ENCODE assay signal across 1 cellular context in the genomic region with DNA sequence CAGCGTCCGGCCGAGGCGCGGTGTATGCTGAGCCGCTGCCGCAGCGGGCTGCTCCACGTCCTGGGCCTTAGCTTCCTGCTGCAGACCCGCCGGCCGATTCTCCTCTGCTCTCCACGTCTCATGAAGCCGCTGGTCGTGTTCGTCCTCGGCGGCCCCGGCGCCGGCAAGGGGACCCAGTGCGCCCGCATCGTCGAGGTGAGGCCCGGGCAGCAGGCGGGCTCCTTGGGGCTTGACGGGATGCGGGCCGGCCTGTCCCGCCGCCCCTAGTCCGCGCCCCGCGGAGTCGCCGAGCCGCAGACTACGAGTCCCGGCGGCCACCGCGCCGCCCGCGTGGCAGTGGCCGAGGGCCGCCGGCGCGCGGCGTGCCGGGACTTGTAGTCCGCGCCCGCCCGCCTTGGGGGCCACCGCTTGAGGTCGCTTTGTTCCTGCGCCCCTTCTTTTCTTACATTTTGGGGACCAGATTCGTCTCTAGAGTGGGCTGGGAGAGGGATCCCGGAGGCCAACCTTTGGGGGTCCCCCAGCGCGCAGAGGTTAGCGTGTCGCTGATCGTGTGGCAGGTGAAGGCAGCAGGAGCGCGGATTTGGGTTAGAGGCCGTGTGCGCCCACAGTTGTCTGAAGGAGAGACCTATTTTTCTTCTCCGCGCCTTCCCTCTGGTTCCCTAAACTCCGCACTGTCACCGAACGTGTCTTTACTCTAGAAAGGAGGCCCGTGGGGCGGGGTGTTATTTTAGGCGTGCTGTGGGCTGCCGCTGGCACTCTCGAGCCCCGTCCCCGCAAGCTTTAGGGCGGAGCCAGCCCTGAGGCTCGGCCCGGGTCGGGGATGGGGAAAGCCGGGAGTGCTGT.
TF ChIP-seq lines count a peak whose summit lies in the region.

No MANE protein-coding gene starts in this region.

TF ChIP-seq in WTC11, 78 proteins besides CTCF, POLR2A, EP300 and RAD21 (continued from another document):
- TF ChIP-seq ZNF263 (CRISPR knock-in tag; IDR thresholded peaks at IDR 0.05; ENCODE audit: low read depth) = no peak
- TF ChIP-seq, protein P1, sequence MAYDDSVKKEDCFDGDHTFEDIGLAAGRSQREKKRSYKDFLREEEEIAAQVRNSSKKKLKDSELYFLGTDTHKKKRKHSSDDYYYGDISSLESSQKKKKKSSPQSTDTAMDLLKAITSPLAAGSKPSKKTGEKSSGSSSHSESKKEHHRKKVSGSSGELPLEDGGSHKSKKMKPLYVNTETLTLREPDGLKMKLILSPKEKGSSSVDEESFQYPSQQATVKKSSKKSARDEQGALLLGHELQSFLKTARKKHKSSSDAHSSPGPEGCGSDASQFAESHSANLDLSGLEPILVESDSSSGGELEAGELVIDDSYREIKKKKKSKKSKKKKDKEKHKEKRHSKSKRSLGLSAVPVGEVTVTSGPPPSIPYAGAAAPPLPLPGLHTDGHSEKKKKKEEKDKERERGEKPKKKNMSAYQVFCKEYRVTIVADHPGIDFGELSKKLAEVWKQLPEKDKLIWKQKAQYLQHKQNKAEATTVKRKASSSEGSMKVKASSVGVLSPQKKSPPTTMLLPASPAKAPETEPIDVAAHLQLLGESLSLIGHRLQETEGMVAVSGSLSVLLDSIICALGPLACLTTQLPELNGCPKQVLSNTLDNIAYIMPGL (CRISPR knock-in tag; IDR thresholded peaks at IDR 0.05) = no peak
- no peak for TF ChIP-seq ZNF232 (CRISPR knock-in tag; IDR thresholded peaks at IDR 0.05)
- TF ChIP-seq, protein P2, sequence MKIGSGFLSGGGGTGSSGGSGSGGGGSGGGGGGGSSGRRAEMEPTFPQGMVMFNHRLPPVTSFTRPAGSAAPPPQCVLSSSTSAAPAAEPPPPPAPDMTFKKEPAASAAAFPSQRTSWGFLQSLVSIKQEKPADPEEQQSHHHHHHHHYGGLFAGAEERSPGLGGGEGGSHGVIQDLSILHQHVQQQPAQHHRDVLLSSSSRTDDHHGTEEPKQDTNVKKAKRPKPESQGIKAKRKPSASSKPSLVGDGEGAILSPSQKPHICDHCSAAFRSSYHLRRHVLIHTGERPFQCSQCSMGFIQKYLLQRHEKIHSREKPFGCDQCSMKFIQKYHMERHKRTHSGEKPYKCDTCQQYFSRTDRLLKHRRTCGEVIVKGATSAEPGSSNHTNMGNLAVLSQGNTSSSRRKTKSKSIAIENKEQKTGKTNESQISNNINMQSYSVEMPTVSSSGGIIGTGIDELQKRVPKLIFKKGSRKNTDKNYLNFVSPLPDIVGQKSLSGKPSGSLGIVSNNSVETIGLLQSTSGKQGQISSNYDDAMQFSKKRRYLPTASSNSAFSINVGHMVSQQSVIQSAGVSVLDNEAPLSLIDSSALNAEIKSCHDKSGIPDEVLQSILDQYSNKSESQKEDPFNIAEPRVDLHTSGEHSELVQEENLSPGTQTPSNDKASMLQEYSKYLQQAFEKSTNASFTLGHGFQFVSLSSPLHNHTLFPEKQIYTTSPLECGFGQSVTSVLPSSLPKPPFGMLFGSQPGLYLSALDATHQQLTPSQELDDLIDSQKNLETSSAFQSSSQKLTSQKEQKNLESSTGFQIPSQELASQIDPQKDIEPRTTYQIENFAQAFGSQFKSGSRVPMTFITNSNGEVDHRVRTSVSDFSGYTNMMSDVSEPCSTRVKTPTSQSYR (CRISPR knock-in tag; IDR thresholded peaks at IDR 0.05) = no peak
- TF ChIP-seq, protein P3, sequence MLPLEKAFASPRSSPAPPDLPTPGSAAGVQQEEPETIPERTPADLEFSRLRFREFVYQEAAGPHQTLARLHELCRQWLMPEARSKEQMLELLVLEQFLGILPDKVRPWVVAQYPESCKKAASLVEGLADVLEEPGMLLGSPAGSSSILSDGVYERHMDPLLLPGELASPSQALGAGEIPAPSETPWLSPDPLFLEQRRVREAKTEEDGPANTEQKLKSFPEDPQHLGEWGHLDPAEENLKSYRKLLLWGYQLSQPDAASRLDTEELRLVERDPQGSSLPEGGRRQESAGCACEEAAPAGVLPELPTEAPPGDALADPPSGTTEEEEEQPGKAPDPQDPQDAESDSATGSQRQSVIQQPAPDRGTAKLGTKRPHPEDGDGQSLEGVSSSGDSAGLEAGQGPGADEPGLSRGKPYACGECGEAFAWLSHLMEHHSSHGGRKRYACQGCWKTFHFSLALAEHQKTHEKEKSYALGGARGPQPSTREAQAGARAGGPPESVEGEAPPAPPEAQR (CRISPR knock-in tag; IDR thresholded peaks at IDR 0.05) = no peak
- no peak for TF ChIP-seq KAT7 (CRISPR knock-in tag; IDR thresholded peaks at IDR 0.05; ENCODE audit: borderline replicate concordance)
- TF ChIP-seq FOXP1 (CRISPR knock-in tag; IDR thresholded peaks at IDR 0.05; ENCODE audit: borderline replicate concordance) = peak; percentile 59; the same call in 1 of the 2 replicates
- no peak for TF ChIP-seq NR1H2 (CRISPR knock-in tag; IDR thresholded peaks at IDR 0.05)
- TF ChIP-seq, protein P4, sequence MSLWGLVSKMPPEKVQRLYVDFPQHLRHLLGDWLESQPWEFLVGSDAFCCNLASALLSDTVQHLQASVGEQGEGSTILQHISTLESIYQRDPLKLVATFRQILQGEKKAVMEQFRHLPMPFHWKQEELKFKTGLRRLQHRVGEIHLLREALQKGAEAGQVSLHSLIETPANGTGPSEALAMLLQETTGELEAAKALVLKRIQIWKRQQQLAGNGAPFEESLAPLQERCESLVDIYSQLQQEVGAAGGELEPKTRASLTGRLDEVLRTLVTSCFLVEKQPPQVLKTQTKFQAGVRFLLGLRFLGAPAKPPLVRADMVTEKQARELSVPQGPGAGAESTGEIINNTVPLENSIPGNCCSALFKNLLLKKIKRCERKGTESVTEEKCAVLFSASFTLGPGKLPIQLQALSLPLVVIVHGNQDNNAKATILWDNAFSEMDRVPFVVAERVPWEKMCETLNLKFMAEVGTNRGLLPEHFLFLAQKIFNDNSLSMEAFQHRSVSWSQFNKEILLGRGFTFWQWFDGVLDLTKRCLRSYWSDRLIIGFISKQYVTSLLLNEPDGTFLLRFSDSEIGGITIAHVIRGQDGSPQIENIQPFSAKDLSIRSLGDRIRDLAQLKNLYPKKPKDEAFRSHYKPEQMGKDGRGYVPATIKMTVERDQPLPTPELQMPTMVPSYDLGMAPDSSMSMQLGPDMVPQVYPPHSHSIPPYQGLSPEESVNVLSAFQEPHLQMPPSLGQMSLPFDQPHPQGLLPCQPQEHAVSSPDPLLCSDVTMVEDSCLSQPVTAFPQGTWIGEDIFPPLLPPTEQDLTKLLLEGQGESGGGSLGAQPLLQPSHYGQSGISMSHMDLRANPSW (CRISPR knock-in tag; conservative IDR thresholded peaks at IDR 0.05; ENCODE audit: low read depth) = no peak
- no peak for TF ChIP-seq ATF1 (CRISPR knock-in tag; IDR thresholded peaks at IDR 0.05)
- no peak for TF ChIP-seq RORB (CRISPR knock-in tag; IDR thresholded peaks at IDR 0.05)
- no peak for TF ChIP-seq CBFB (CRISPR knock-in tag; IDR thresholded peaks at IDR 0.05; ENCODE audit: low read depth)
- no peak for TF ChIP-seq EMX1 (CRISPR knock-in tag; IDR thresholded peaks at IDR 0.05)
- TF ChIP-seq, protein P5, sequence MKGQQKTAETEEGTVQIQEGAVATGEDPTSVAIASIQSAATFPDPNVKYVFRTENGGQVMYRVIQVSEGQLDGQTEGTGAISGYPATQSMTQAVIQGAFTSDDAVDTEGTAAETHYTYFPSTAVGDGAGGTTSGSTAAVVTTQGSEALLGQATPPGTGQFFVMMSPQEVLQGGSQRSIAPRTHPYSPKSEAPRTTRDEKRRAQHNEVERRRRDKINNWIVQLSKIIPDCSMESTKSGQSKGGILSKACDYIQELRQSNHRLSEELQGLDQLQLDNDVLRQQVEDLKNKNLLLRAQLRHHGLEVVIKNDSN (CRISPR knock-in tag; IDR thresholded peaks at IDR 0.05) = peak; percentile 5; the same call in 1 of the 2 replicates
- TF ChIP-seq OVOL2 (CRISPR knock-in tag; IDR thresholded peaks at IDR 0.05; ENCODE audit: borderline replicate concordance) = no peak
- 0 out of 2 replicates have a peak, but pooled peaks have one; percentile 50 for TF ChIP-seq ESRRA (CRISPR knock-in tag; IDR thresholded peaks at IDR 0.05; ENCODE audit: borderline replicate concordance)
- TF ChIP-seq, protein P6, sequence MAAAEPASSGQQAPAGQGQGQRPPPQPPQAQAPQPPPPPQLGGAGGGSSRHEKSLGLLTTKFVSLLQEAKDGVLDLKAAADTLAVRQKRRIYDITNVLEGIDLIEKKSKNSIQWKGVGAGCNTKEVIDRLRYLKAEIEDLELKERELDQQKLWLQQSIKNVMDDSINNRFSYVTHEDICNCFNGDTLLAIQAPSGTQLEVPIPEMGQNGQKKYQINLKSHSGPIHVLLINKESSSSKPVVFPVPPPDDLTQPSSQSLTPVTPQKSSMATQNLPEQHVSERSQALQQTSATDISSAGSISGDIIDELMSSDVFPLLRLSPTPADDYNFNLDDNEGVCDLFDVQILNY (CRISPR knock-in tag; IDR thresholded peaks at IDR 0.05) = no peak
- no peak for TF ChIP-seq NFYB (CRISPR knock-in tag; conservative IDR thresholded peaks at IDR 0.05; ENCODE audit: low read depth)
- TF ChIP-seq HMGA2 (CRISPR knock-in tag; IDR thresholded peaks at IDR 0.05) = no peak
- TF ChIP-seq, protein P7, sequence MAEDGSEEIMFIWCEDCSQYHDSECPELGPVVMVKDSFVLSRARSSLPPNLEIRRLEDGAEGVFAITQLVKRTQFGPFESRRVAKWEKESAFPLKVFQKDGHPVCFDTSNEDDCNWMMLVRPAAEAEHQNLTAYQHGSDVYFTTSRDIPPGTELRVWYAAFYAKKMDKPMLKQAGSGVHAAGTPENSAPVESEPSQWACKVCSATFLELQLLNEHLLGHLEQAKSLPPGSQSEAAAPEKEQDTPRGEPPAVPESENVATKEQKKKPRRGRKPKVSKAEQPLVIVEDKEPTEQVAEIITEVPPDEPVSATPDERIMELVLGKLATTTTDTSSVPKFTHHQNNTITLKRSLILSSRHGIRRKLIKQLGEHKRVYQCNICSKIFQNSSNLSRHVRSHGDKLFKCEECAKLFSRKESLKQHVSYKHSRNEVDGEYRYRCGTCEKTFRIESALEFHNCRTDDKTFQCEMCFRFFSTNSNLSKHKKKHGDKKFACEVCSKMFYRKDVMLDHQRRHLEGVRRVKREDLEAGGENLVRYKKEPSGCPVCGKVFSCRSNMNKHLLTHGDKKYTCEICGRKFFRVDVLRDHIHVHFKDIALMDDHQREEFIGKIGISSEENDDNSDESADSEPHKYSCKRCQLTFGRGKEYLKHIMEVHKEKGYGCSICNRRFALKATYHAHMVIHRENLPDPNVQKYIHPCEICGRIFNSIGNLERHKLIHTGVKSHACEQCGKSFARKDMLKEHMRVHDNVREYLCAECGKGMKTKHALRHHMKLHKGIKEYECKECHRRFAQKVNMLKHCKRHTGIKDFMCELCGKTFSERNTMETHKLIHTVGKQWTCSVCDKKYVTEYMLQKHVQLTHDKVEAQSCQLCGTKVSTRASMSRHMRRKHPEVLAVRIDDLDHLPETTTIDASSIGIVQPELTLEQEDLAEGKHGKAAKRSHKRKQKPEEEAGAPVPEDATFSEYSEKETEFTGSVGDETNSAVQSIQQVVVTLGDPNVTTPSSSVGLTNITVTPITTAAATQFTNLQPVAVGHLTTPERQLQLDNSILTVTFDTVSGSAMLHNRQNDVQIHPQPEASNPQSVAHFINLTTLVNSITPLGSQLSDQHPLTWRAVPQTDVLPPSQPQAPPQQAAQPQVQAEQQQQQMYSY (CRISPR knock-in tag; IDR thresholded peaks at IDR 0.05) = no peak
- TF ChIP-seq, protein P8, sequence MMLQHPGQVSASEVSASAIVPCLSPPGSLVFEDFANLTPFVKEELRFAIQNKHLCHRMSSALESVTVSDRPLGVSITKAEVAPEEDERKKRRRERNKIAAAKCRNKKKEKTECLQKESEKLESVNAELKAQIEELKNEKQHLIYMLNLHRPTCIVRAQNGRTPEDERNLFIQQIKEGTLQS (CRISPR knock-in tag; conservative IDR thresholded peaks at IDR 0.05) = no peak
- TF ChIP-seq SP1 (CRISPR knock-in tag; conservative IDR thresholded peaks at IDR 0.05) = peak; percentile 48; the same call in 1 of the 2 replicates
